Comparison of ENCODE assay signal across 22 cellular contexts in genomic region chr5:2375796-2376195, GRCh38.
"Had no signal": no experiment of that assay in that cellular context is flagged by ENCODE, and none has a peak within 500 bp of the region (broad histone marks: within the 10 kb centered on the region; RNA-seq: fewer than 3 reads in every experiment).

No MANE protein-coding gene starts in this region.

- H3K27ac Mint-ChIP-seq: activated B cell treated with CpG ODN at 0.5 μM for 24 hours; activated naive CD4-positive, alpha-beta T cell treated with anti-CD3 and anti-CD28 coated beads for 36 hours; activated naive CD8-positive, alpha-beta T cell treated with anti-CD3 and anti-CD28 coated beads, Interleukin-2, amount 10 ng/mL, durations not matched to agents 7 days and 5 days; activated T-cell treated with anti-CD3 and anti-CD28 coated beads, Interleukin-2, amount 50 U/mL, for 72 hours; nephron progenitor cell had no signal

- H3K27me3 ChIP-seq: breast epithelium, dorsolateral prefrontal cortex, gastrocnemius medialis, testis, upper lobe of left lung had no signal

- H3K4me1 ChIP-seq: breast epithelium, esophagus muscularis mucosa, gastrocnemius medialis, upper lobe of left lung had no signal

- H3K27me3 Mint-ChIP-seq: activated B cell treated with CpG ODN at 0.5 μM for 24 hours; activated naive CD8-positive, alpha-beta T cell treated with anti-CD3 and anti-CD28 coated beads, Interleukin-2, amount 10 ng/mL, durations not matched to agents 7 days and 5 days; central memory CD8-positive, alpha-beta T cell had no signal

- H3K4me1 Mint-ChIP-seq: activated B cell treated with CpG ODN at 0.5 μM for 24 hours; central memory CD8-positive, alpha-beta T cell had no signal

- DNase-seq: activated B cell treated with CpG ODN at 0.5 μM for 24 hours; activated CD4-positive, alpha-beta T cell treated with anti-CD3 and anti-CD28 coated beads for 4 hours; activated CD4-positive, alpha-beta T cell treated with anti-CD3 and anti-CD28 coated beads, Interleukin-2, amount 50 U/mL, for 48 hours; activated effector memory CD4-positive, alpha-beta T cell treated with Interleukin-2 at 50 U/mL for 16 hours; activated naive CD4-positive, alpha-beta T cell treated with anti-CD3 and anti-CD28 coated beads for 36 hours; activated naive CD8-positive, alpha-beta T cell treated with anti-CD3 and anti-CD28 coated beads, Interleukin-2, amount 10 ng/mL, durations not matched to agents 7 days and 5 days; activated T-cell treated with anti-CD3 and anti-CD28 coated beads, Interleukin-2, amount 50 U/mL, for 72 hours; amniotic stem cell; dorsolateral prefrontal cortex; gastrocnemius medialis; hypothalamus; mesenchymal stem cell; mucosa of descending colon; nephron progenitor cell; stimulated activated CD4-positive, alpha-beta T cell treated with anti-CD3 and anti-CD28 coated beads, Interleukin-4, amount 100 ng/mL, for 1 hour; stimulated activated naive CD4-positive, alpha-beta T cell; T1000; testis; upper lobe of left lung had no signal

- ATAC-seq: activated T-cell treated with anti-CD3 and anti-CD28 coated beads, Interleukin-2, amount 50 U/mL, for 72 hours; gastrocnemius medialis; mucosa of descending colon had no signal

- H3K4me3 Mint-ChIP-seq: activated B cell treated with CpG ODN at 0.5 μM for 24 hours; activated naive CD4-positive, alpha-beta T cell treated with anti-CD3 and anti-CD28 coated beads for 36 hours; activated naive CD8-positive, alpha-beta T cell treated with anti-CD3 and anti-CD28 coated beads, Interleukin-2, amount 10 ng/mL, durations not matched to agents 7 days and 5 days; activated T-cell treated with anti-CD3 and anti-CD28 coated beads, Interleukin-2, amount 50 U/mL, for 72 hours; central memory CD8-positive, alpha-beta T cell; nephron progenitor cell had no signal

- H3K27ac ChIP-seq: breast epithelium, dorsolateral prefrontal cortex, esophagus muscularis mucosa, gastrocnemius medialis, testis, upper lobe of left lung had no signal

- H3K9me3 Mint-ChIP-seq: nephron progenitor cell had no signal

- H3K4me3 ChIP-seq: breast epithelium, dorsolateral prefrontal cortex, esophagus muscularis mucosa, gastrocnemius medialis, mucosa of descending colon, testis, upper lobe of left lung had no signal

- H3K36me3 ChIP-seq: breast epithelium, esophagus muscularis mucosa, gastrocnemius medialis, upper lobe of left lung had no signal

- H3K9me3 ChIP-seq: esophagus muscularis mucosa, gastrocnemius medialis, testis, upper lobe of left lung had no signal

- H3K36me3 Mint-ChIP-seq: activated naive CD8-positive, alpha-beta T cell treated with anti-CD3 and anti-CD28 coated beads, Interleukin-2, amount 10 ng/mL, durations not matched to agents 7 days and 5 days had no signal
